Comparison of ENCODE assay signal across 23 cellular contexts in genomic region chr17:20284018-20284417, GRCh38.
A peak's percentile ranks its signal among the peaks of the same experiment; 100 is the strongest.
DNase-seq lines count a peak whose midpoint lies in the region; ATAC-seq lines count a peak whose summit lies in the region.
"Had no signal": no experiment of that assay in that cellular context is flagged by ENCODE, and none has a peak within 500 bp of the region (broad histone marks: within the 10 kb centered on the region; RNA-seq: fewer than 3 reads in every experiment).

No MANE protein-coding gene starts in this region.

- no peak overlapping the region for H3K23ac ChIP-seq in neuronal stem cell (ENCODE audit: low read depth, low read length, poor library complexity)

- no peaks in the 10 kb centered on the region for H3K27me3 Mint-ChIP-seq in effector memory CD8-positive, alpha-beta T cell
- H3K27me3 Mint-ChIP-seq: activated CD4-positive, alpha-beta T cell treated with anti-CD3 and anti-CD28 coated beads, Interleukin-2, amount 10 ng/mL, durations not matched to agents 24 days and 14 days; activated naive CD8-positive, alpha-beta T cell treated with anti-CD3 and anti-CD28 coated beads for 36 hours; activated T-helper 17 cell treated with anti-CD3 and anti-CD28 coated beads, Interleukin-2, amount 50 U/mL, for 72 hours; CD4-positive, alpha-beta T cell; IgD-negative memory B cell; T-cell had no signal

- H3K4me1 Mint-ChIP-seq in effector memory CD8-positive, alpha-beta T cell (ENCODE audit: low read depth in 2 of 2): peaks cover 0 to 3% of the 10 kb centered on the region in 2 donors
- H3K4me1 Mint-ChIP-seq: IgD-negative memory B cell had no signal

- H3K9me3 ChIP-seq in neuronal stem cell (replicated peaks in 1 of 2; ENCODE audit: control insufficient read depth in 2 of 2, insufficient read depth in 1 of 2, low read depth in 1 of 2, low read length in 2 of 2): no peaks in the 10 kb centered on the region

- H3K27ac ChIP-seq in neuronal stem cell (replicated peaks; ENCODE audit: low read length): peak overlapping the region; percentile 60
- H3K27ac ChIP-seq: GM23248 had no signal

- no peak overlapping the region for H4K91ac ChIP-seq in neuronal stem cell (ENCODE audit: low read depth, low read length, poor library complexity)

- no CpG with 5 or more reads among the region's 3 CpGs for WGBS in neuronal stem cell (ENCODE audit: extremely low coverage in 2 of 2, insufficient read length in 2 of 2, insufficient replicate concordance in 1 of 2), 2 donors

- peak overlapping the region; percentile 84 for H4K8ac ChIP-seq in neuronal stem cell (ENCODE audit: low read depth, low read length)

- H2AFZ ChIP-seq in neuronal stem cell (ENCODE audit: low read length): no peak overlapping the region
- H2AFZ ChIP-seq: GM23248 had no signal

- no peaks in the 10 kb centered on the region for H3K9me3 Mint-ChIP-seq in effector memory CD8-positive, alpha-beta T cell
- H3K9me3 Mint-ChIP-seq: activated CD4-positive, alpha-beta T cell treated with anti-CD3 and anti-CD28 coated beads, Interleukin-2, amount 10 ng/mL, durations not matched to agents 24 days and 14 days; activated T-helper 17 cell treated with anti-CD3 and anti-CD28 coated beads, Interleukin-2, amount 50 U/mL, for 72 hours; CD4-positive, alpha-beta T cell; T-cell had no signal

- H2AK5ac ChIP-seq in neuronal stem cell (ENCODE audit: low read depth, low read length): no peak overlapping the region

- DNase-seq in GM04504 (ENCODE audit: low read depth) (peak; percentile 19), amniotic stem cell (lab: John Stamatoyannopoulos, UW) (peak; percentile 18), fibroblast of peridontal ligament (ENCODE audit: extremely low read depth) (peak; percentile 73), neuronal stem cell (ENCODE audit: low spot score) (peak; percentile 5), superior temporal gyrus (ENCODE audit: extremely low spot score) (no peak), iPS-NIHi11 (ENCODE audit: low spot score) (no peak), medulla oblongata (ENCODE audit: extremely low spot score) (no peak)
- no peak for DNase-seq in effector memory CD8-positive, alpha-beta T cell
- DNase-seq: activated CD4-positive, alpha-beta T cell treated with anti-CD3 and anti-CD28 coated beads, Interleukin-2, amount 10 ng/mL, durations not matched to agents 24 days and 14 days; activated naive CD8-positive, alpha-beta T cell treated with anti-CD3 and anti-CD28 coated beads for 36 hours; CD4-positive, alpha-beta T cell; GF-D8; GM23248; NCI-H1417 treated with DMSO at 0.1 percent for 48 hours; NCI-H526 treated with DMSO at 0.1 percent for 48 hours; occipital lobe; T-cell had no signal

- H3K27ac Mint-ChIP-seq in effector memory CD8-positive, alpha-beta T cell: no peak overlapping the region
- H3K27ac Mint-ChIP-seq: activated CD4-positive, alpha-beta T cell treated with anti-CD3 and anti-CD28 coated beads, Interleukin-2, amount 10 ng/mL, durations not matched to agents 24 days and 14 days; activated naive CD8-positive, alpha-beta T cell treated with anti-CD3 and anti-CD28 coated beads for 36 hours; activated T-helper 17 cell treated with anti-CD3 and anti-CD28 coated beads, Interleukin-2, amount 50 U/mL, for 72 hours; CD4-positive, alpha-beta T cell; IgD-negative memory B cell; T-cell had no signal

- H3K36me3 Mint-ChIP-seq in effector memory CD8-positive, alpha-beta T cell (ENCODE audit: insufficient read depth): peaks cover 6% of the 10 kb centered on the region

- no peak overlapping the region for H2BK12ac ChIP-seq in neuronal stem cell (ENCODE audit: low read length)

- peaks cover 11 to 12% of the 10 kb centered on the region in 2 donors for H3K36me3 ChIP-seq in neuronal stem cell (replicated peaks in 1 of 2; ENCODE audit: control insufficient read depth in 2 of 2, insufficient read depth in 2 of 2, low read length in 2 of 2)

- H3K14ac ChIP-seq in neuronal stem cell (ENCODE audit: low read length): no peak overlapping the region

- H2BK15ac ChIP-seq in neuronal stem cell (ENCODE audit: low read length): no peak overlapping the region

- peak overlapping the region; percentile 31 for H2BK5ac ChIP-seq in neuronal stem cell (ENCODE audit: low read length)

- ATAC-seq in effector memory CD8-positive, alpha-beta T cell (replicated peaks): no peak
- ATAC-seq: activated T-helper 17 cell treated with anti-CD3 and anti-CD28 coated beads, Interleukin-2, amount 50 U/mL, for 72 hours; esophagus mucosa; GM12878; left lobe of liver; Right ventricle myocardium inferior; T-cell had no signal

- H2BK120ac ChIP-seq in neuronal stem cell (ENCODE audit: low read depth, low read length): no peak overlapping the region

- H3K4me3 ChIP-seq in neuronal stem cell (ENCODE audit: low read length in 2 of 2): no peak overlapping the region
- H3K4me3 ChIP-seq: GM12878, GM23248 had no signal

- H3K27me3 ChIP-seq in neuronal stem cell (ENCODE audit: control insufficient read depth in 3 of 3, insufficient read depth in 3 of 3, low read depth in 1 of 3, low read length in 3 of 3): no peaks in the 10 kb centered on the region

- H3K18ac ChIP-seq in neuronal stem cell (ENCODE audit: low read length): peak overlapping the region; percentile 53

- no peak overlapping the region for H3K4ac ChIP-seq in neuronal stem cell (ENCODE audit: low read length)

- no peak overlapping the region for H3K4me2 ChIP-seq in neuronal stem cell (ENCODE audit: insufficient read depth, low read length, poor library complexity, severe bottlenecking)

- H3K9ac ChIP-seq in neuronal stem cell (ENCODE audit: low read depth, low read length, poor library complexity): no peak overlapping the region
- H3K9ac ChIP-seq: GM23248 had no signal

- peaks cover 2% of the 10 kb centered on the region for H3K79me1 ChIP-seq in neuronal stem cell (ENCODE audit: low read depth, low read length)

- H3K4me1 ChIP-seq in neuronal stem cell (ENCODE audit: control insufficient read depth in 2 of 2, insufficient read depth in 1 of 2, low read depth in 1 of 2, low read length in 2 of 2): peaks cover 11 to 23% of the 10 kb centered on the region in 2 donors

- no peak overlapping the region for H3K4me3 Mint-ChIP-seq in effector memory CD8-positive, alpha-beta T cell
- H3K4me3 Mint-ChIP-seq: activated CD4-positive, alpha-beta T cell treated with anti-CD3 and anti-CD28 coated beads, Interleukin-2, amount 10 ng/mL, durations not matched to agents 24 days and 14 days; activated naive CD8-positive, alpha-beta T cell treated with anti-CD3 and anti-CD28 coated beads for 36 hours; activated T-helper 17 cell treated with anti-CD3 and anti-CD28 coated beads, Interleukin-2, amount 50 U/mL, for 72 hours; CD4-positive, alpha-beta T cell; IgD-negative memory B cell; T-cell had no signal

Comparison
In these comparisons a context has a peak if more than half of its experiments do, and no peak if none do; other contexts are left out.
1. DNase-seq: peak in GM04504 (single experiment), amniotic stem cell (single experiment), fibroblast of peridontal ligament (single experiment) and neuronal stem cell (single experiment); none in superior temporal gyrus (single experiment), iPS-NIHi11 (single experiment), medulla oblongata (single experiment) and effector memory CD8-positive, alpha-beta T cell (0 of 3).